In the genomic region with DNA sequence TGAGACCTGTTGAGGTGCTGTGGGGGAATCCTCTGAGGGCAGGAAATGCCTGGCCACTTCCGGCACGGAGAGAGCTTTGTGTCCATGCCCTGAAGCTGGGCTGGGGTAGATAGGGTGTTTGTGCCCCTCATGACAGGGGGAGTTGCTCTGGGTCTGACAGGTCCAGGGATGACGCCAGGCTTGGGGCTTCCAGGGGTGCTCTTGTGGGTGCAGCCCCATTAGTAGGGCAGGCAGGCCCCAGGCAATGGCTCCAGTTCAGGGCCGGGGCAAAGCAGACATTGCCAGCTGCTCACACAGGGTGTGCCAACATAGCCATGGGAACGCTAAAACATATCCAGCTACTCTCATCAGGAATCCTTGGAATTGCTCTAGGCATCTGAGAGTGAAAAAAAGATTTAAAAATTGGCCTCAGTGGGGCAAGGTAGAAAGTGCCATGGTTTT, we compare ENCODE assay signal across 20 cellular contexts. TPM values are rescaled to one million over a fixed set of nuclear protein-coding genes. Genes with fewer than 3 reads are reported as not detected.
DNase-seq lines count a peak whose midpoint lies in the region; ATAC-seq and TF ChIP-seq lines count a peak whose summit lies in the region.
"Had no signal": no experiment of that assay in that cellular context is flagged by ENCODE, and none has a peak within 500 bp of the region (broad histone marks: within the 10 kb centered on the region; RNA-seq: fewer than 3 reads in every experiment).

No MANE protein-coding gene starts in this region.

- H3K9me3 ChIP-seq in RWPE2 (ENCODE audit: severe bottlenecking) (no peaks in the 10 kb centered on the region), spleen (no peaks in the 10 kb centered on the region)
- H3K9me3 ChIP-seq: body of pancreas, colonic mucosa had no signal

- H3K4me3 ChIP-seq in RWPE2 (ENCODE audit: severe bottlenecking) (no peak overlapping the region), lower leg skin (ENCODE audit: low read depth, poor library complexity, severe bottlenecking) (no peak overlapping the region), spleen (no peak overlapping the region)
- H3K4me3 ChIP-seq: body of pancreas, colonic mucosa, hepatocyte had no signal

- TF ChIP-seq POLR2A in lower leg skin (IDR thresholded peaks at IDR 0.05), result no peak
- no peak for TF ChIP-seq POLR2A in spleen (IDR thresholded peaks at IDR 0.05)

- no peaks in the 10 kb centered on the region for H3K36me3 ChIP-seq in RWPE2 (ENCODE audit: low read depth)
- H3K36me3 ChIP-seq in spleen, result no peaks in the 10 kb centered on the region
- H3K36me3 ChIP-seq: colonic mucosa had no signal

- ATAC-seq in RWPE2 (ENCODE audit: low read depth) (no peak), esophagus mucosa (peak; percentile 44), GM19395 (IDR thresholded peaks at IDR 0.05; ENCODE audit: unreplicated experiment) (no peak), HG03280 (IDR thresholded peaks at IDR 0.05; ENCODE audit: unreplicated experiment) (no peak)
- ATAC-seq: activated CD4-positive, alpha-beta T cell treated with anti-CD3 and anti-CD28 coated beads for 36 hours; activated T-helper 17 cell treated with anti-CD3 and anti-CD28 coated beads, Interleukin-2, amount 50 U/mL, for 72 hours; body of pancreas; natural killer cell treated with Interleukin-12 subunit alpha and Interleukin-12 subunit beta and Interleukin-15 and Interleukin-18, amount 100 ng/mL, for 72 hours had no signal

- TF ChIP-seq CTCF in RWPE2 (IDR thresholded peaks at IDR 0.05; ENCODE audit: poor library complexity, severe bottlenecking) (no peak), lower leg skin (IDR thresholded peaks at IDR 0.05) (no peak), spleen (IDR thresholded peaks at IDR 0.05 in 8 of 11, conservative IDR thresholded peaks at IDR 0.05 in 3 of 11) (no peak)

- WGBS in lower leg skin, 2 donors, result 48 to 59% methylated on average over 4 to 5 of the region's 5 CpGs
- WGBS in spleen, 5 donors, result 90 to 100% (median 95%) methylated on average over 4 to 5 of the region's 5 CpGs

- no peaks in the 10 kb centered on the region for H3K27me3 ChIP-seq in RWPE2 (ENCODE audit: insufficient read depth, poor library complexity, severe bottlenecking)
- no peaks in the 10 kb centered on the region for H3K27me3 ChIP-seq in spleen (replicated peaks in 1 of 7)
- H3K27me3 ChIP-seq: body of pancreas, colonic mucosa, hepatocyte had no signal

- H3K27ac ChIP-seq in RWPE2 (ENCODE audit: poor library complexity, severe bottlenecking), result no peak overlapping the region
- H3K27ac ChIP-seq in spleen, result no peak overlapping the region
- H3K27ac ChIP-seq: body of pancreas, colonic mucosa, hepatocyte had no signal

- peak; percentile 57 for DNase-seq in RWPE2 (ENCODE audit: low spot score)
- DNase-seq in lower leg skin (ENCODE audit: low spot score in 2 of 2), result peak; percentile 10 to 76
- peak; percentile 60 for DNase-seq in spleen
- DNase-seq in NCI-H524 (lab: John Stamatoyannopoulos, UW), result no peak
- DNase-seq: activated CD4-positive, alpha-beta T cell treated with anti-CD3 and anti-CD28 coated beads for 36 hours; activated naive CD8-positive, alpha-beta T cell treated with anti-CD3 and anti-CD28 coated beads for 36 hours; AML-193; body of pancreas; colonic mucosa; mesenchymal stem cell; NCI-H2081 treated with DMSO at 0.1 percent for 48 hours; NCI-H510A; SHP77; stimulated activated naive CD4-positive, alpha-beta T cell had no signal

- no peaks in the 10 kb centered on the region for H3K4me1 ChIP-seq in RWPE2 (ENCODE audit: insufficient read depth, poor library complexity, severe bottlenecking)
- H3K4me1 ChIP-seq in spleen, result no peaks in the 10 kb centered on the region
- H3K4me1 ChIP-seq: colonic mucosa had no signal

- intact Hi-C loops in lower leg skin (cut with DNase I; ENCODE audit: low total_unique reads), result no loop called here
- intact Hi-C loops in spleen (cut with DNase I; ENCODE audit: low total_unique reads), result no loop called here

RNA-seq across cellular contexts. Expression of a gene that starts 21.1 kb away (rescaled TPM):
- total RNA-seq in esophagus mucosa (689 TPM), lower leg skin (1 to 10 TPM in 2 of 4 donors, under 1 TPM in 2; 0.15 to 3.9 (median 1.6) TPM), spleen (under 1 TPM in 1 of 7 donors, not detected in 6; 0.98 TPM)
- polyA plus RNA-seq in spleen, result under 1 TPM; 0.04 to 0.38 (median 0.09) TPM
- total RNA-seq: activated naive CD8-positive, alpha-beta T cell treated with anti-CD3 and anti-CD28 coated beads for 36 hours; activated T-helper 17 cell treated with anti-CD3 and anti-CD28 coated beads, Interleukin-2, amount 50 U/mL, for 72 hours; body of pancreas; natural killer cell treated with Interleukin-12 subunit alpha and Interleukin-12 subunit beta and Interleukin-15 and Interleukin-18, amount 100 ng/mL, for 72 hours had no signal

RNA-seq across cellular contexts. Expression of a gene that starts 45.3 kb away (rescaled TPM):
- 0.40 TPM for total RNA-seq in esophagus mucosa
- under 1 TPM in 2 of 4 donors, not detected in 2; 0.23 to 0.59 TPM for total RNA-seq in lower leg skin
- total RNA-seq in spleen, result under 1 TPM in 4 of 7 donors, not detected in 3; 0.40 to 0.89 (median 0.65) TPM
- under 1 TPM; 0.35 to 0.44 (median 0.39) TPM for polyA plus RNA-seq in spleen
- total RNA-seq: hepatocyte had no signal

Comparison
In these comparisons a context has a peak if more than half of its experiments do, and no peak if none do; other contexts are left out.
1. DNase-seq: peak in RWPE2 (single experiment), lower leg skin (2 of 2) and spleen (single experiment); none in NCI-H524 (0 of 2).
2. RNA of a gene that starts 21.1 kb away (total RNA-seq): 689 TPM in esophagus mucosa (single experiment); 0.15 to 3.9 TPM in lower leg skin and 0.98 TPM in spleen; every median in the first group is over 100 times any median in the second.